ENCODE assay signal across 17 cellular contexts in the genomic region with DNA sequence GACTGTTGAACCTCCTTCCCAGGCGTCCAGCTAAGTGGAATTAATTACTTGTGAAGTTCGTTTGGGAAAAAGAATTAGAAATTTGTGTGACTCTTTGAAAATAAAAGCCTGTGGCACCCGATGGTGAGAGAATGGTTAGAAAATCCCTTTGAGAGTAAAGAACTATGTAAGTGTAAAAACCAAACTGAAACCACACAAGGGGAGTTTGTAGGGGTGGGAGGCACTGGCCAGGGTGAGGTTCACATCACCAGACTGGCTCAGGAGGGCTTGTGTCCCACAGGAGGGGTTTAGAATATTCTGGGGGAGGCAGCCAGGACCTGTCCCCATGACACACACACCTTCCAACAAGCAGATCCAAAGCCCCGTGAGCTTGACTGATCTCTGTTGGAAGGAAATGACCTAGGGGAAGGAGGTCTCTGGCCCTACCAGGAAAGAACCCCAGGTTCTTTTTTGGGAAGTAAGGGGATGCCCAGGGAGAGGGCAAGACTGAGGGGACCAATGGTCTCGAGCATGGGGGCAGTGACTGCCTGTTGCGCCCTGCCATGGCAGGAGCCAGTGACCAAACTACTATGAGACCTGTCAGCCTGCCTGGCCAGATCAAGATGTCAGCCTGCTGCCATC. TPM values are rescaled to one million over a fixed set of nuclear protein-coding genes. Genes with fewer than 3 reads are reported as not detected.
A peak's percentile ranks its signal among the peaks of the same experiment; 100 is the strongest.
DNase-seq lines count a peak whose midpoint lies in the region; ATAC-seq and TF ChIP-seq lines count a peak whose summit lies in the region.
"Had no signal": no experiment of that assay in that cellular context is flagged by ENCODE, and none has a peak within 500 bp of the region (broad histone marks: within the 10 kb centered on the region; RNA-seq: fewer than 3 reads in every experiment).

No MANE protein-coding gene starts in this region.

- H3K9me3 ChIP-seq in neural progenitor cell (ENCODE audit: low read depth): no peaks in the 10 kb centered on the region
- H3K9me3 ChIP-seq: right atrium auricular region had no signal

- H3K79me2 ChIP-seq in neural progenitor cell (ENCODE audit: low read depth): no peaks in the 10 kb centered on the region

- peaks cover 33% of the 10 kb centered on the region for H3F3A ChIP-seq in neural progenitor cell (ENCODE audit: low read depth)

- H4K20me1 ChIP-seq in neural progenitor cell (ENCODE audit: low read depth): no peaks in the 10 kb centered on the region

- CTCF ChIA-PET in activated CD4-positive, alpha-beta T cell treated with anti-CD3 and anti-CD28 coated beads for 36 hours (lab: Charles Lee): interaction anchor here (0.6 to 0.7 kb wide), 3 partner anchors 8 to 107 kb away, joined by 3 read pairs; no protein-coding TSS in a partner anchor

- no peak overlapping the region for H2AFZ ChIP-seq in neural progenitor cell (replicated peaks)

- peaks cover 9% of the 10 kb centered on the region for H3K36me3 Mint-ChIP-seq in activated CD4-positive, alpha-beta T cell treated with anti-CD3 and anti-CD28 coated beads for 36 hours (ENCODE audit: low read depth)
- H3K36me3 Mint-ChIP-seq in stimulated activated memory B cell treated with anti-CD40 and anti-IgM and Interleukin-4, amounts not matched to agents 10 μg/mL and 1 μg/mL and 100 μg/mL, for 72 hours: peaks cover 7% of the 10 kb centered on the region
- H3K36me3 Mint-ChIP-seq in neural progenitor cell: peaks cover 15% of the 10 kb centered on the region

- no peak for DNase-seq in activated CD4-positive, alpha-beta T cell treated with anti-CD3 and anti-CD28 coated beads for 36 hours
- DNase-seq in activated CD4-positive, alpha-beta T cell treated with anti-CD3 and anti-CD28 coated beads, Interleukin-2, amount 50 U/mL, for 48 hours: no peak
- DNase-seq in neural progenitor cell (ENCODE audit: low spot score) (no peak), AML-193 (lab: John Stamatoyannopoulos, UW) (no peak)
- DNase-seq: CD4-positive, alpha-beta memory T cell; KBM-7; NCI-H1417 treated with DMSO at 0.1 percent for 48 hours had no signal

- no peak for ATAC-seq in activated CD4-positive, alpha-beta T cell treated with anti-CD3 and anti-CD28 coated beads for 36 hours
- ATAC-seq in GM21529 (IDR thresholded peaks at IDR 0.05; ENCODE audit: unreplicated experiment): peak; percentile 24
- ATAC-seq in HG03439 (IDR thresholded peaks at IDR 0.05; ENCODE audit: unreplicated experiment): peak; percentile 28
- peak; percentile 10 for ATAC-seq in stimulated activated memory B cell treated with anti-CD40 and anti-IgM and Interleukin-4, amounts not matched to agents 10 μg/mL and 1 μg/mL and 100 μg/mL, for 72 hours
- ATAC-seq in GM19035 (IDR thresholded peaks at IDR 0.05; ENCODE audit: unreplicated experiment): no peak

- H3K4me3 Mint-ChIP-seq in activated CD4-positive, alpha-beta T cell treated with anti-CD3 and anti-CD28 coated beads for 36 hours: no peak overlapping the region
- peak overlapping the region; percentile 57 for H3K4me3 Mint-ChIP-seq in stimulated activated memory B cell treated with anti-CD40 and anti-IgM and Interleukin-4, amounts not matched to agents 10 μg/mL and 1 μg/mL and 100 μg/mL, for 72 hours
- H3K4me3 Mint-ChIP-seq in neural progenitor cell: no peak overlapping the region
- H3K4me3 Mint-ChIP-seq: CD4-positive, alpha-beta memory T cell; central memory CD8-positive, alpha-beta T cell had no signal

- H3K36me3 ChIP-seq in neural progenitor cell: no peaks in the 10 kb centered on the region
- H3K36me3 ChIP-seq: right atrium auricular region had no signal

- peaks cover 18% of the 10 kb centered on the region for H3K27me3 ChIP-seq in neural progenitor cell
- H3K27me3 ChIP-seq: right atrium auricular region had no signal

- no peaks in the 10 kb centered on the region for H3K27me3 Mint-ChIP-seq in activated CD4-positive, alpha-beta T cell treated with anti-CD3 and anti-CD28 coated beads for 36 hours
- no peaks in the 10 kb centered on the region for H3K27me3 Mint-ChIP-seq in stimulated activated memory B cell treated with anti-CD40 and anti-IgM and Interleukin-4, amounts not matched to agents 10 μg/mL and 1 μg/mL and 100 μg/mL, for 72 hours
- H3K27me3 Mint-ChIP-seq in neural progenitor cell (ENCODE audit: insufficient read depth, low read depth): peaks cover 8% of the 10 kb centered on the region
- H3K27me3 Mint-ChIP-seq: CD4-positive, alpha-beta memory T cell; central memory CD8-positive, alpha-beta T cell had no signal

- no peak for TF ChIP-seq CTCF in neural progenitor cell (IDR thresholded peaks at IDR 0.05)

- peak overlapping the region; percentile 5 for H3K27ac Mint-ChIP-seq in activated CD4-positive, alpha-beta T cell treated with anti-CD3 and anti-CD28 coated beads for 36 hours
- H3K27ac Mint-ChIP-seq in stimulated activated memory B cell treated with anti-CD40 and anti-IgM and Interleukin-4, amounts not matched to agents 10 μg/mL and 1 μg/mL and 100 μg/mL, for 72 hours: peak overlapping the region; percentile 78
- no peak overlapping the region for H3K27ac Mint-ChIP-seq in neural progenitor cell
- H3K27ac Mint-ChIP-seq: CD4-positive, alpha-beta memory T cell had no signal

- POLR2A ChIA-PET in activated CD4-positive, alpha-beta T cell treated with anti-CD3 and anti-CD28 coated beads for 36 hours (lab: Charles Lee): no interaction called here

- no peak overlapping the region for H3K9ac ChIP-seq in neural progenitor cell

- no peaks in the 10 kb centered on the region for H3K9me3 Mint-ChIP-seq in activated CD4-positive, alpha-beta T cell treated with anti-CD3 and anti-CD28 coated beads for 36 hours (ENCODE audit: low read depth)
- H3K9me3 Mint-ChIP-seq in stimulated activated memory B cell treated with anti-CD40 and anti-IgM and Interleukin-4, amounts not matched to agents 10 μg/mL and 1 μg/mL and 100 μg/mL, for 72 hours: no peaks in the 10 kb centered on the region
- no peaks in the 10 kb centered on the region for H3K9me3 Mint-ChIP-seq in neural progenitor cell
- H3K9me3 Mint-ChIP-seq: central memory CD8-positive, alpha-beta T cell had no signal

- H3K4me1 ChIP-seq in neural progenitor cell: peaks cover 10% of the 10 kb centered on the region

- no peak overlapping the region for H3K4me3 ChIP-seq in neural progenitor cell
- H3K4me3 ChIP-seq: right atrium auricular region, SK-N-MC had no signal

- H3K4me2 ChIP-seq in neural progenitor cell: no peak overlapping the region

- no peak overlapping the region for H3K27ac ChIP-seq in neural progenitor cell
- H3K27ac ChIP-seq: right atrium auricular region, SK-N-MC had no signal

- intact Hi-C loops in activated CD4-positive, alpha-beta T cell treated with anti-CD3 and anti-CD28 coated beads for 36 hours (cut with DNase I, micrococcal nuclease): loop anchor here (5.0 to 10.0 kb wide), 4 partner anchors 48 to 745 kb away; partner anchors contain the start of genes MATR3 (in 1 of the 2) and SIL1 (in 1 of the 2)

- H3K4me1 Mint-ChIP-seq in activated CD4-positive, alpha-beta T cell treated with anti-CD3 and anti-CD28 coated beads for 36 hours: peaks cover 32% of the 10 kb centered on the region
- H3K4me1 Mint-ChIP-seq in stimulated activated memory B cell treated with anti-CD40 and anti-IgM and Interleukin-4, amounts not matched to agents 10 μg/mL and 1 μg/mL and 100 μg/mL, for 72 hours: peaks cover 55% of the 10 kb centered on the region
- H3K4me1 Mint-ChIP-seq in neural progenitor cell: peaks cover 28% of the 10 kb centered on the region

RNA-seq across cellular contexts. Expression of gene SPATA24, which starts 4.3 kb away (rescaled TPM):
- 1 to 10 TPM; 4.6 to 5.9 TPM for total RNA-seq in activated CD4-positive, alpha-beta T cell treated with anti-CD3 and anti-CD28 coated beads for 36 hours
- 15.2 and 15.7 TPM in 2 replicates for total RNA-seq in neural progenitor cell (ENCODE audit: low replicate concordance)

RNA-seq across cellular contexts. Expression of gene PROB1, which starts 4.7 kb away (rescaled TPM):
- 1 to 10 TPM; 3.2 TPM for total RNA-seq in activated CD4-positive, alpha-beta T cell treated with anti-CD3 and anti-CD28 coated beads for 36 hours
- total RNA-seq in neural progenitor cell (ENCODE audit: low replicate concordance): 0.67 and 2.6 TPM in 2 replicates

RNA-seq across cellular contexts. Expression of gene MZB1, which starts 9.9 kb away (rescaled TPM):
- total RNA-seq in activated CD4-positive, alpha-beta T cell treated with anti-CD3 and anti-CD28 coated beads for 36 hours: 1 to 10 TPM; 7.8 to 9.8 TPM
- total RNA-seq in neural progenitor cell (ENCODE audit: low replicate concordance): 0.53 TPM in 1 of 2 replicates, not detected in the other
- total RNA-seq: frontal cortex had no signal

RNA-seq across cellular contexts. Expression of gene SLC23A1, which starts 16.5 kb away (rescaled TPM):
- total RNA-seq in activated CD4-positive, alpha-beta T cell treated with anti-CD3 and anti-CD28 coated beads for 36 hours: under 1 TPM; 0.43 to 0.53 TPM
- not detected in 2 replicates for total RNA-seq in neural progenitor cell (ENCODE audit: low replicate concordance)
- total RNA-seq: CD4-positive, alpha-beta memory T cell; frontal cortex; lung microvascular endothelial cell; right atrium auricular region; urinary bladder had no signal

RNA-seq across cellular contexts. Expression of gene DNAJC18, which starts 39.7 kb away (rescaled TPM):
- 10 to 100 TPM; 33.1 to 35.6 TPM for total RNA-seq in activated CD4-positive, alpha-beta T cell treated with anti-CD3 and anti-CD28 coated beads for 36 hours
- 13.7 and 21.7 TPM in 2 replicates for total RNA-seq in neural progenitor cell (ENCODE audit: low replicate concordance)

Comparison
In these comparisons a context has a peak if more than half of its experiments do, and no peak if none do; other contexts are left out.
1. ATAC-seq: peak in GM21529 (single experiment), HG03439 (single experiment) and stimulated activated memory B cell treated with anti-CD40 and anti-IgM and Interleukin-4, amounts not matched to agents 10 μg/mL and 1 μg/mL and 100 μg/mL, for 72 hours (single experiment); none in activated CD4-positive, alpha-beta T cell treated with anti-CD3 and anti-CD28 coated beads for 36 hours (single experiment) and GM19035 (single experiment).